Comparison of ENCODE assay signal across 11 cellular contexts in the genomic region with DNA sequence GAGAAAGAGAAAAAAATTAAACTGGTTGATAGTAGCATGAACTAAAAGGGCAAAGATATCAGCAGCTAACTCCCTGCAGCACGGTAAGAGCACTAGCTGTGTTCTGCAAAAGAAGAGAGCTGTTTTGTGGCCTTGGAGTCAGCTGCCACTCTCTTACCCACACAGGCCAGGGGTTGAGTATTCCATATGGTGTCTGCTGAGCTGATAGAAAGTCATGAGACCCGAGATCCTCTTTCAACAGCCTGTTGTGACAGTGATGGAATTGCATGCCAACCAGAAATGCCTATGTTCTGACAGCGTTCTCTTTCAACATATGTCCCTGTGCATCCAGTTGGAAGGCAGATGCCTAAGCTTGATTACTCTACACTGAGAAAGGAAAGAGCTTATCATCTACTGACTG. TPM values are rescaled to one million over a fixed set of nuclear protein-coding genes. Genes with fewer than 3 reads are reported as not detected.
DNase-seq lines count a peak whose midpoint lies in the region; ATAC-seq and TF ChIP-seq lines count a peak whose summit lies in the region.
"Had no signal": no experiment of that assay in that cellular context is flagged by ENCODE, and none has a peak within 500 bp of the region (broad histone marks: within the 10 kb centered on the region; RNA-seq: fewer than 3 reads in every experiment).

No MANE protein-coding gene starts in this region.

- TF ChIP-seq CTCF in fibroblast of the aortic adventitia (IDR thresholded peaks at IDR 0.05; ENCODE audit: insufficient read depth, low read length): no peak
- no peak for TF ChIP-seq CTCF in retinal pigment epithelial cell (conservative IDR thresholded peaks at IDR 0.05; ENCODE audit: low read depth, low read length)

- in situ Hi-C loops in SK-MEL-5 (cut with HindIII; ENCODE audit: low pct_unique_long_range_greater_than_20kb, low sequenced_read_pairs): no loop called here

- ATAC-seq in GM21786 (IDR thresholded peaks at IDR 0.05; ENCODE audit: unreplicated experiment) (no peak), HG03108 (IDR thresholded peaks at IDR 0.05; ENCODE audit: unreplicated experiment) (no peak)

- H3K4me3 ChIP-seq in fibroblast of the aortic adventitia (ENCODE audit: low read depth, low read length): no peak overlapping the region
- no peak overlapping the region for H3K4me3 ChIP-seq in retinal pigment epithelial cell (ENCODE audit: low read length)

- DNase-seq in HCEC 1CT (peak; percentile 99), SK-MEL-5 (ENCODE audit: low read depth, low spot score) (peak; percentile 96), fibroblast of the aortic adventitia (ENCODE audit: low read depth) (peak; percentile 81), retinal pigment epithelial cell (ENCODE audit: low read depth) (peak; percentile 59), NAMALWA (ENCODE audit: low spot score) (no peak)
- no peak for DNase-seq in activated naive CD4-positive, alpha-beta T cell treated with Interleukin-2 at 50 U/mL for 16 hours
- DNase-seq: activated CD4-positive, alpha-beta T cell treated with anti-CD3 and anti-CD28 coated beads for 4 hours; occipital lobe had no signal

RNA-seq across cellular contexts. Expression of a gene that starts 39.9 kb away (rescaled TPM):
- 12.7 and 12.9 TPM in 2 replicates for total RNA-seq in SK-MEL-5 (2014; rRNA removed; shearing (Covaris generic))
- 8.8 and 14.4 TPM in 2 replicates for polyA plus RNA-seq in SK-MEL-5 (2015; cell fraction: cytosol; rRNA removed)
- 4.5 and 5.0 TPM in 2 replicates for polyA plus RNA-seq in SK-MEL-5 (2015; cell fraction: nucleus; rRNA removed)
- 12.8 and 54.9 TPM in 2 replicates for total RNA-seq in fibroblast of the aortic adventitia (ENCODE audit: low replicate concordance)
- total RNA-seq: G401 had no signal

Comparison
In these comparisons a context has a peak if more than half of its experiments do, and no peak if none do; other contexts are left out.
1. DNase-seq: peak in HCEC 1CT (single experiment), SK-MEL-5 (single experiment), fibroblast of the aortic adventitia (single experiment) and retinal pigment epithelial cell (single experiment); none in activated naive CD4-positive, alpha-beta T cell treated with Interleukin-2 at 50 U/mL for 16 hours (single experiment) and NAMALWA (single experiment).